10 cellular contexts compared by ENCODE assay signal in the genomic region with DNA sequence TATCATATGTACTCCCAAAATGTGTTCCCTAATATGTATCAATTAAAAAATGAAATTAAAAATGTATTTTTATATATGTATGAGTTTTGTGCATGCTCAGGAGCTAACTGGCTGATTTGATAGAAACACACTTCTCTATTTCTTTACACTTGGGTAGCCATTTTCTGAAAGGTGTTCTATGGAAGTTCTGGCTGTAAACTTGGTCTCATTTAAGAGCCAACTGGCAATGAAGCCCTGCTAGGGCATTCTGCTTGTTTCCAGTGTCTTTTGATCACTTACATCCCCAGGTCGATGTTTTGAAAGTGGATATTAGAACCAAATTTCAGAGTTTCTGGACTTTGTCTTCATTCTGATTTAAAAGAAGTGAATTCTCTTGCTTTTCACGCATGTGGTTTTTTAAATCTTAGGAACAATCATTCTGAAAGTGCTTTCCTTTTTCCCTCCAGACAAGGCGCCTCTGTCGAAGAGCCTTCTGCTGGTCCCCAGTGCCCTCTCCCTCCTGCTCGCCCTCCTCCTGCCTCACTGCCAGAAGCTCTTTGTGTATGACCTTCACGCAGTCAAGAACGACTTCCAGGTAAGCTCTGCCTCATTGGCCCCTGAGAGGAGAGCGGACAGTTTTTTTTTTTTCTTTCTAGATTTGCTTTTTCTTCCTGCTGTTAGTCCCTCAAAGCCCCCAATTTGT. TPM values are rescaled to one million over a fixed set of nuclear protein-coding genes. Genes with fewer than 3 reads are reported as not detected.
DNase-seq lines count a peak whose midpoint lies in the region; ATAC-seq and TF ChIP-seq lines count a peak whose summit lies in the region.
"Had no signal": no experiment of that assay in that cellular context is flagged by ENCODE, and none has a peak within 500 bp of the region (broad histone marks: within the 10 kb centered on the region; RNA-seq: fewer than 3 reads in every experiment).

No MANE protein-coding gene starts in this region.

- no peak for TF ChIP-seq CTCF in activated B cell treated with CpG ODN at 0.5 μM for 24 hours (IDR thresholded peaks at IDR 0.05)

- peak overlapping the region; percentile 72 for H3K4me3 Mint-ChIP-seq in activated B cell treated with CpG ODN at 0.5 μM for 24 hours
- peak overlapping the region; percentile 77 to 89 (median 86) for H3K4me3 Mint-ChIP-seq in naive thymus-derived CD8-positive, alpha-beta T cell

- peaks cover 62% of the 10 kb centered on the region for H3K4me1 Mint-ChIP-seq in activated B cell treated with CpG ODN at 0.5 μM for 24 hours
- H3K4me1 Mint-ChIP-seq in naive thymus-derived CD8-positive, alpha-beta T cell: peaks cover 39 to 72% (median 70%) of the 10 kb centered on the region in 4 donors

- H3K36me3 Mint-ChIP-seq in activated B cell treated with CpG ODN at 0.5 μM for 24 hours (ENCODE audit: low read depth): peaks cover 31% of the 10 kb centered on the region
- peaks cover 4 to 45% (median 14%) of the 10 kb centered on the region in 3 donors for H3K36me3 Mint-ChIP-seq in naive thymus-derived CD8-positive, alpha-beta T cell

- CTCF ChIA-PET in activated B cell treated with CpG ODN at 0.5 μM for 24 hours (lab: Charles Lee): no interaction called here

- H3K27ac Mint-ChIP-seq in activated B cell treated with CpG ODN at 0.5 μM for 24 hours: peak overlapping the region; percentile 84
- H3K27ac Mint-ChIP-seq in naive thymus-derived CD8-positive, alpha-beta T cell: peak overlapping the region; percentile 94 to 100 (median 97)

- POLR2A ChIA-PET in activated B cell treated with CpG ODN at 0.5 μM for 24 hours (lab: Charles Lee): interaction anchor here (0.5 to 2.1 kb wide), 6 partner anchors 10 to 262 kb away, joined by 3 to 12 read pairs (median 4); a partner anchor contains a TSS
- POLR2A ChIA-PET in naive thymus-derived CD8-positive, alpha-beta T cell (lab: Charles Lee): interaction anchor here (0.7 to 5.0 kb wide), 8 partner anchors 8 to 250 kb away, joined by 3 to 27 read pairs (median 4); a partner anchor contains a TSS

- no peak for DNase-seq in activated B cell treated with CpG ODN at 0.5 μM for 24 hours
- DNase-seq in naive thymus-derived CD8-positive, alpha-beta T cell: peak in 2 of 10 donors; percentile 27 to 41
- DNase-seq in kidney tubule cell (ENCODE audit: low spot score): no peak
- DNase-seq in occipital lobe (lab: John Stamatoyannopoulos, UW): no peak
- DNase-seq in NCI-H146 treated with DMSO at 0.1 percent for 48 hours (lab: John Stamatoyannopoulos, UW; ENCODE audit: unreplicated experiment): no peak
- DNase-seq: dermis blood vessel endothelial cell had no signal

- H3K9me3 Mint-ChIP-seq in activated B cell treated with CpG ODN at 0.5 μM for 24 hours: no peaks in the 10 kb centered on the region
- H3K9me3 Mint-ChIP-seq in naive thymus-derived CD8-positive, alpha-beta T cell: no peaks in the 10 kb centered on the region

- no peaks in the 10 kb centered on the region for H3K27me3 Mint-ChIP-seq in activated B cell treated with CpG ODN at 0.5 μM for 24 hours
- H3K27me3 Mint-ChIP-seq in naive thymus-derived CD8-positive, alpha-beta T cell: no peaks in the 10 kb centered on the region

- intact Hi-C loops in activated B cell treated with CpG ODN at 0.5 μM for 24 hours (cut with micrococcal nuclease): loop anchor here (1.0 to 2.0 kb wide), 3 partner anchors 9 to 34 kb away; no protein-coding TSS in a partner anchor

- ATAC-seq in GM18517 (IDR thresholded peaks at IDR 0.05; ENCODE audit: unreplicated experiment): peak; percentile 62
- ATAC-seq in GM21825 (IDR thresholded peaks at IDR 0.05; ENCODE audit: unreplicated experiment): peak; percentile 73
- ATAC-seq in activated B cell treated with CpG ODN at 0.5 μM for 24 hours (ENCODE audit: low read depth): peak; percentile 74
- ATAC-seq in naive thymus-derived CD8-positive, alpha-beta T cell: peak; percentile 81 to 85
- no peak for ATAC-seq in GM19328 (IDR thresholded peaks at IDR 0.05; ENCODE audit: unreplicated experiment)

RNA-seq across cellular contexts. Expression of a gene that starts 20.1 kb away (rescaled TPM):
- total RNA-seq in activated B cell treated with CpG ODN at 0.5 μM for 24 hours (29.0 and 32.4 TPM in 2 replicates), occipital lobe (not detected)
- 10 to 100 TPM; 31.1 to 31.3 TPM for total RNA-seq in naive thymus-derived CD8-positive, alpha-beta T cell
- 10 to 100 TPM; 22.2 to 37.0 (median 26.1) TPM for polyA plus RNA-seq in naive thymus-derived CD8-positive, alpha-beta T cell
- total RNA-seq: dermis blood vessel endothelial cell, MCF 10A had no signal

RNA-seq across cellular contexts. Expression of a gene that starts 37.5 kb away (rescaled TPM):
- 40.6 and 51.0 TPM in 2 replicates for total RNA-seq in activated B cell treated with CpG ODN at 0.5 μM for 24 hours
- 100 to 1,000 TPM; 105 to 108 TPM for total RNA-seq in naive thymus-derived CD8-positive, alpha-beta T cell
- 100 to 1,000 TPM; 160 to 178 (median 173) TPM for polyA plus RNA-seq in naive thymus-derived CD8-positive, alpha-beta T cell
- 36.2 TPM for total RNA-seq in occipital lobe

Comparison
In these comparisons a context has a peak if more than half of its experiments do, and no peak if none do; other contexts are left out.
1. RNA of a gene that starts 20.1 kb away (total RNA-seq): 31.1 to 31.3 TPM in naive thymus-derived CD8-positive, alpha-beta T cell and 29.0 to 32.4 TPM in activated B cell treated with CpG ODN at 0.5 μM for 24 hours; not detected in occipital lobe (single experiment); every median in the first group is over 10 times any median in the second.